ENCODE assay signal across 10 cellular contexts in the genomic region with DNA sequence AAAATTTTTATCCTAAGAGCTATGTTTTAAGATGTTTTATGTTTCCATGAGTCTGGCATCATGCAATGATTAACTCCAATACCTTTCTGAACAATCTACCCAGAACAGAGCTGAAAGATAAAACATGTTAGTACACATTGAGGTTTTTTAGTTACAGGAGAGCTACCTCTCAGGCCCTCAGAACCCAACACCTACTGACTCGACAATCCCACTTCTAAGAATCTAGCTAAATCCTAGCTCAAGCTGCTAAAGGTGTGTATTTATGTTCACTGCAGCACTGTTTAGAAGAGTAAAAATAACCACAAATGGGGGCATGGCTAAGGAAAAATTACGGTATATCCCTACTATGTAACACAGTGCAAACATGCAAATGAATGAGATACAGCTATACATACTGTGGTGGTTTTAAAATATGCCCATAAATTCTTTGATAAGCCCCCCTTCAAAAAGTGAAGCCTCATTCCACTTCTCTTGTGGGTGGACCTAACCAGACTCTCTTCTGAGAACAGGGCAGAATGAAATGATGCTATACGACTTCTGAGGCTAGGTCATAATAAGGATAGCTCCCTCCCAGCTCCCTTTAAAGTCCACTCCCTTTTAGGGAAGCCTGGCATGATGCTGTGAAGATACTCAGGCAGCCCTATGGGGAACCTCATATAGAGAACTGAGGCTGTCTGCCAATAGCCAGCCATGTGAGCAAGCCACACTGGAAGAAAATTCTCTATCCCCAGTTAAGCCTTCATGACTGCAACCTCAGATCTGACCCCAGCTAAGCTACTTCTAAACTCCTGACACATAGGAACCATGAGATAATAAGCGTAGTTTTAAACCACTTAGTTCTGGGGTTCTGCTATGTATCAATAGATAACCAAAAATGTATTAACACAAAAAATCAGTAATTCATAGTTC. TPM values are rescaled to one million over a fixed set of nuclear protein-coding genes. Genes with fewer than 3 reads are reported as not detected.
DNase-seq lines count a peak whose midpoint lies in the region; ATAC-seq and TF ChIP-seq lines count a peak whose summit lies in the region.
"Had no signal": no experiment of that assay in that cellular context is flagged by ENCODE, and none has a peak within 500 bp of the region (broad histone marks: within the 10 kb centered on the region; RNA-seq: fewer than 3 reads in every experiment).

No MANE protein-coding gene starts in this region.

- no peak overlapping the region for H4K8ac ChIP-seq in mesenchymal stem cell (ENCODE audit: low read length)

- H2BK15ac ChIP-seq in mesenchymal stem cell (ENCODE audit: low read depth, poor library complexity, severe bottlenecking), result no peak overlapping the region

- peak; percentile 22 to 67 for DNase-seq in NCI-H2081 (lab: John Stamatoyannopoulos, UW)
- DNase-seq in NCI-H2081 treated with DMSO at 0.1 percent for 48 hours (lab: John Stamatoyannopoulos, UW), result no peak
- DNase-seq in NCI-H69 (lab: John Stamatoyannopoulos, UW), result peak; percentile 56
- no peak for DNase-seq in nephron progenitor cell
- DNase-seq in stimulated activated CD4-positive, alpha-beta T cell treated with anti-CD3 and anti-CD28 coated beads, Interleukin-1b, Interleukin-23, amount 100 ng/mL, for 48 hours, result no peak
- no peak for DNase-seq in mesenchymal stem cell
- DNase-seq: small intestine had no signal

- no peak overlapping the region for H2BK5ac ChIP-seq in mesenchymal stem cell (ENCODE audit: low read depth, low read length, poor library complexity, severe bottlenecking)

- H3K27me3 ChIP-seq in mesenchymal stem cell (ENCODE audit: control insufficient read depth in 1 of 2, insufficient read depth in 1 of 2, low read length in 2 of 2), result no peaks in the 10 kb centered on the region

- H3K18ac ChIP-seq in mesenchymal stem cell (ENCODE audit: low read depth in 1 of 2, low read length in 2 of 2), result no peak overlapping the region

- H3K9ac ChIP-seq in mesenchymal stem cell (ENCODE audit: low read length), result no peak overlapping the region

- no peak overlapping the region for H2BK120ac ChIP-seq in mesenchymal stem cell (ENCODE audit: low read depth, low read length)

- H3K27ac ChIP-seq in angular gyrus (ENCODE audit: low read depth, low read length) (peak overlapping the region; percentile 22), mesenchymal stem cell (ENCODE audit: low read length, poor library complexity, severe bottlenecking) (no peak overlapping the region)

- H3K27ac Mint-ChIP-seq in nephron progenitor cell, result peak overlapping the region; percentile 21

- no peaks in the 10 kb centered on the region for H3K27me3 Mint-ChIP-seq in nephron progenitor cell (ENCODE audit: low read depth, poor library complexity)

- H3K4me1 ChIP-seq in mesenchymal stem cell (ENCODE audit: control insufficient read depth, insufficient read depth, low read depth, low read length), result peaks cover 5% of the 10 kb centered on the region

- H3K9me3 Mint-ChIP-seq in nephron progenitor cell, result peaks cover 16% of the 10 kb centered on the region

- H3K79me1 ChIP-seq in mesenchymal stem cell (replicated peaks; ENCODE audit: low read length, poor library complexity, severe bottlenecking), result peaks cover 8% of the 10 kb centered on the region

- no peak overlapping the region for H4K91ac ChIP-seq in mesenchymal stem cell (ENCODE audit: low read length)

- peaks cover 28% of the 10 kb centered on the region for H3K4me1 Mint-ChIP-seq in nephron progenitor cell

- no peak overlapping the region for H2AK5ac ChIP-seq in mesenchymal stem cell (ENCODE audit: low read length, severe bottlenecking)

- peaks cover 63% of the 10 kb centered on the region for H3K36me3 Mint-ChIP-seq in nephron progenitor cell (ENCODE audit: low read depth)

- H3K4ac ChIP-seq in mesenchymal stem cell (ENCODE audit: low read depth in 1 of 2, low read length in 2 of 2), result no peak overlapping the region

- H3K36me3 ChIP-seq in mesenchymal stem cell (ENCODE audit: control insufficient read depth in 1 of 2, insufficient read depth in 2 of 2, low read depth in 1 of 2, low read length in 2 of 2), result peaks cover 0 to 2% of the 10 kb centered on the region in 2 experiments

- H3K9me3 ChIP-seq in mesenchymal stem cell (ENCODE audit: control insufficient read depth, low read length), result no peaks in the 10 kb centered on the region
- H3K9me3 ChIP-seq: mucosa of descending colon had no signal

- no peak overlapping the region for H3K14ac ChIP-seq in mesenchymal stem cell (ENCODE audit: low read length in 2 of 2)

- H3K23ac ChIP-seq in mesenchymal stem cell (ENCODE audit: low read length in 2 of 2), result no peak overlapping the region

- no peak for ATAC-seq in GM21737 (IDR thresholded peaks at IDR 0.05; ENCODE audit: unreplicated experiment)
- ATAC-seq: mucosa of descending colon had no signal

- no peak overlapping the region for H3K4me3 Mint-ChIP-seq in nephron progenitor cell

- no peak overlapping the region for H2BK12ac ChIP-seq in mesenchymal stem cell (ENCODE audit: low read length in 2 of 2)

- H3K4me3 ChIP-seq in mesenchymal stem cell (ENCODE audit: insufficient read depth in 1 of 2, low read depth in 1 of 2, low read length in 2 of 2), result no peak overlapping the region
- H3K4me3 ChIP-seq: mucosa of descending colon had no signal

- H2AFZ ChIP-seq in mesenchymal stem cell (ENCODE audit: low read depth, low read length), result no peak overlapping the region

- TF ChIP-seq CTCF in nephron progenitor cell (IDR thresholded peaks at IDR 0.05), result no peak

- WGBS in mesenchymal stem cell, result 86% methylated on average over 2 of the region's 4 CpGs

- no peak overlapping the region for H3K4me2 ChIP-seq in mesenchymal stem cell (ENCODE audit: low read length, poor library complexity, severe bottlenecking)

RNA-seq across cellular contexts. Expression of gene TMEM123, which starts 29.5 kb away (rescaled TPM):
- polyA plus RNA-seq in mesenchymal stem cell (2013, experiment 1 of 2), result 88.9 TPM
- 102 TPM for polyA plus RNA-seq in mesenchymal stem cell (2013, experiment 2 of 2)

Comparison
In these comparisons a context has a peak if more than half of its experiments do, and no peak if none do; other contexts are left out.
1. DNase-seq: peak in NCI-H2081 (2 of 2) and NCI-H69 (single experiment); none in NCI-H2081 treated with DMSO at 0.1 percent for 48 hours (single experiment), nephron progenitor cell (single experiment), stimulated activated CD4-positive, alpha-beta T cell treated with anti-CD3 and anti-CD28 coated beads, Interleukin-1b, Interleukin-23, amount 100 ng/mL, for 48 hours (single experiment) and mesenchymal stem cell (single experiment).